23 cellular contexts compared by ENCODE assay signal in the genomic region with DNA sequence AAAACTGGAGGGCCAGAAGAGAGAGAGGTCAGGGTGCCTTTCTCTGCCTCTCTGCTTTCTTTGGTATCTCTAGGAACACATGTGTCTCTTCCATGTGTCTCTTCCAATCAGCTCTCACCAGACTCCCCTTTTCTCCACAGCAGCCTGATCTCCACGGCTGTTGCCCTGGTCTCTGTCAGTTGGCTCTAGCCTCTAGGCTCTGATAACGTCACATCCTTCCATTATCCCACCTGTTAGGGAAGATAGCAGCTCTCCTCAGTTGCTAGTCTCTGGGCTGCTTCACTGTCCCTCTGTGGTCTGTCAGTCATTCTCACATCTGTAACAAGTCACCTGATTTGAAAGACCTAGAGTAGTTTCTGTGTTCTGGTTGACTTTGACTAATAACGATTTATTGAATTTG.
"Had no signal": no experiment of that assay in that cellular context is flagged by ENCODE, and none has a peak within 500 bp of the region (broad histone marks: within the 10 kb centered on the region; RNA-seq: fewer than 3 reads in every experiment).

No MANE protein-coding gene starts in this region.

- H3K4me3 ChIP-seq: esophagus muscularis mucosa, gastrocnemius medialis, heart right ventricle, left ventricle myocardium inferior, lower lobe of right lung, spleen, thoracic aorta, transverse colon had no signal

- H3K27me3 Mint-ChIP-seq: memory B cell; naive thymus-derived CD4-positive, alpha-beta T cell; stimulated activated memory B cell treated with anti-CD40 and anti-IgM and Interleukin-4, amounts not matched to agents 10 μg/mL and 1 μg/mL and 100 μg/mL, for 72 hours; stimulated activated naive CD8-positive, alpha-beta T cell treated with anti-CD3 and anti-CD28 coated beads, Interleukin-15, Interleukin-2, amounts not matched to agents 100 ng/mL and 50 ng/mL, for 24 hours had no signal

- ATAC-seq: gastrocnemius medialis; heart right ventricle; left cardiac atrium; lower lobe of right lung; naive thymus-derived CD4-positive, alpha-beta T cell; sciatic nerve; stimulated activated memory B cell treated with anti-CD40 and anti-IgM and Interleukin-4, amounts not matched to agents 10 μg/mL and 1 μg/mL and 100 μg/mL, for 72 hours had no signal

- DNase-seq: cortex of kidney; effector memory CD4-positive, alpha-beta T cell; gastrocnemius medialis; heart right ventricle; immature natural killer cell; kidney; left cardiac atrium; left ventricle myocardium inferior; lower lobe of right lung; midbrain; naive thymus-derived CD4-positive, alpha-beta T cell; posterior cingulate gyrus; spleen; stimulated activated CD4-positive, alpha-beta T cell treated with anti-CD3 and anti-CD28 coated beads, Interleukin-15, amount 100 ng/mL, for 24 hours; stimulated activated CD4-positive, alpha-beta T cell treated with anti-CD3 and anti-CD28 coated beads, Interleukin-1b, Interleukin-23, amount 100 ng/mL, for 48 hours; stimulated activated CD4-positive, alpha-beta T cell treated with anti-CD3 and anti-CD28 coated beads, Interleukin-4, amount 100 ng/mL, for 24 hours; transverse colon had no signal

- H3K27ac ChIP-seq: esophagus muscularis mucosa, gastrocnemius medialis, heart right ventricle, left ventricle myocardium inferior, lower lobe of right lung, spleen, thoracic aorta, transverse colon had no signal

- H3K36me3 ChIP-seq: esophagus muscularis mucosa, gastrocnemius medialis, heart right ventricle, left ventricle myocardium inferior, lower lobe of right lung, spleen, thoracic aorta, transverse colon had no signal

- H3K4me3 Mint-ChIP-seq: immature natural killer cell; memory B cell; naive thymus-derived CD4-positive, alpha-beta T cell; stimulated activated memory B cell treated with anti-CD40 and anti-IgM and Interleukin-4, amounts not matched to agents 10 μg/mL and 1 μg/mL and 100 μg/mL, for 72 hours; stimulated activated naive CD8-positive, alpha-beta T cell treated with anti-CD3 and anti-CD28 coated beads, Interleukin-15, Interleukin-2, amounts not matched to agents 100 ng/mL and 50 ng/mL, for 24 hours had no signal

- H3K27ac Mint-ChIP-seq: immature natural killer cell; memory B cell; naive thymus-derived CD4-positive, alpha-beta T cell; stimulated activated memory B cell treated with anti-CD40 and anti-IgM and Interleukin-4, amounts not matched to agents 10 μg/mL and 1 μg/mL and 100 μg/mL, for 72 hours; stimulated activated naive CD8-positive, alpha-beta T cell treated with anti-CD3 and anti-CD28 coated beads, Interleukin-15, Interleukin-2, amounts not matched to agents 100 ng/mL and 50 ng/mL, for 24 hours had no signal

- H3K27me3 ChIP-seq: esophagus muscularis mucosa, gastrocnemius medialis, heart right ventricle, spleen, transverse colon had no signal

- H3K4me1 Mint-ChIP-seq: immature natural killer cell; memory B cell; stimulated activated memory B cell treated with anti-CD40 and anti-IgM and Interleukin-4, amounts not matched to agents 10 μg/mL and 1 μg/mL and 100 μg/mL, for 72 hours had no signal

- H3K4me1 ChIP-seq: gastrocnemius medialis had no signal

- H3K36me3 Mint-ChIP-seq: memory B cell; naive thymus-derived CD4-positive, alpha-beta T cell; stimulated activated memory B cell treated with anti-CD40 and anti-IgM and Interleukin-4, amounts not matched to agents 10 μg/mL and 1 μg/mL and 100 μg/mL, for 72 hours had no signal

- H3K9me3 ChIP-seq: gastrocnemius medialis had no signal
